Comparison of ENCODE assay signal across 1 cellular context in genomic region chr1:63854091-63854490, GRCh38.
TF ChIP-seq lines count a peak whose summit lies in the region.

No MANE protein-coding gene starts in this region.

TF ChIP-seq in WTC11, 78 proteins besides CTCF, POLR2A, EP300 and RAD21 (continued from another document):
- TF ChIP-seq FOXP4 (CRISPR knock-in tag; IDR thresholded peaks at IDR 0.05) = no peak
- TF ChIP-seq ZNF219 (CRISPR knock-in tag; IDR thresholded peaks at IDR 0.05; ENCODE audit: borderline replicate concordance) = no peak
- TF ChIP-seq, protein P1, sequence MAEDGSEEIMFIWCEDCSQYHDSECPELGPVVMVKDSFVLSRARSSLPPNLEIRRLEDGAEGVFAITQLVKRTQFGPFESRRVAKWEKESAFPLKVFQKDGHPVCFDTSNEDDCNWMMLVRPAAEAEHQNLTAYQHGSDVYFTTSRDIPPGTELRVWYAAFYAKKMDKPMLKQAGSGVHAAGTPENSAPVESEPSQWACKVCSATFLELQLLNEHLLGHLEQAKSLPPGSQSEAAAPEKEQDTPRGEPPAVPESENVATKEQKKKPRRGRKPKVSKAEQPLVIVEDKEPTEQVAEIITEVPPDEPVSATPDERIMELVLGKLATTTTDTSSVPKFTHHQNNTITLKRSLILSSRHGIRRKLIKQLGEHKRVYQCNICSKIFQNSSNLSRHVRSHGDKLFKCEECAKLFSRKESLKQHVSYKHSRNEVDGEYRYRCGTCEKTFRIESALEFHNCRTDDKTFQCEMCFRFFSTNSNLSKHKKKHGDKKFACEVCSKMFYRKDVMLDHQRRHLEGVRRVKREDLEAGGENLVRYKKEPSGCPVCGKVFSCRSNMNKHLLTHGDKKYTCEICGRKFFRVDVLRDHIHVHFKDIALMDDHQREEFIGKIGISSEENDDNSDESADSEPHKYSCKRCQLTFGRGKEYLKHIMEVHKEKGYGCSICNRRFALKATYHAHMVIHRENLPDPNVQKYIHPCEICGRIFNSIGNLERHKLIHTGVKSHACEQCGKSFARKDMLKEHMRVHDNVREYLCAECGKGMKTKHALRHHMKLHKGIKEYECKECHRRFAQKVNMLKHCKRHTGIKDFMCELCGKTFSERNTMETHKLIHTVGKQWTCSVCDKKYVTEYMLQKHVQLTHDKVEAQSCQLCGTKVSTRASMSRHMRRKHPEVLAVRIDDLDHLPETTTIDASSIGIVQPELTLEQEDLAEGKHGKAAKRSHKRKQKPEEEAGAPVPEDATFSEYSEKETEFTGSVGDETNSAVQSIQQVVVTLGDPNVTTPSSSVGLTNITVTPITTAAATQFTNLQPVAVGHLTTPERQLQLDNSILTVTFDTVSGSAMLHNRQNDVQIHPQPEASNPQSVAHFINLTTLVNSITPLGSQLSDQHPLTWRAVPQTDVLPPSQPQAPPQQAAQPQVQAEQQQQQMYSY (CRISPR knock-in tag; IDR thresholded peaks at IDR 0.05) = no peak
